Comparison of ENCODE assay signal across 8 cellular contexts in the genomic region with DNA sequence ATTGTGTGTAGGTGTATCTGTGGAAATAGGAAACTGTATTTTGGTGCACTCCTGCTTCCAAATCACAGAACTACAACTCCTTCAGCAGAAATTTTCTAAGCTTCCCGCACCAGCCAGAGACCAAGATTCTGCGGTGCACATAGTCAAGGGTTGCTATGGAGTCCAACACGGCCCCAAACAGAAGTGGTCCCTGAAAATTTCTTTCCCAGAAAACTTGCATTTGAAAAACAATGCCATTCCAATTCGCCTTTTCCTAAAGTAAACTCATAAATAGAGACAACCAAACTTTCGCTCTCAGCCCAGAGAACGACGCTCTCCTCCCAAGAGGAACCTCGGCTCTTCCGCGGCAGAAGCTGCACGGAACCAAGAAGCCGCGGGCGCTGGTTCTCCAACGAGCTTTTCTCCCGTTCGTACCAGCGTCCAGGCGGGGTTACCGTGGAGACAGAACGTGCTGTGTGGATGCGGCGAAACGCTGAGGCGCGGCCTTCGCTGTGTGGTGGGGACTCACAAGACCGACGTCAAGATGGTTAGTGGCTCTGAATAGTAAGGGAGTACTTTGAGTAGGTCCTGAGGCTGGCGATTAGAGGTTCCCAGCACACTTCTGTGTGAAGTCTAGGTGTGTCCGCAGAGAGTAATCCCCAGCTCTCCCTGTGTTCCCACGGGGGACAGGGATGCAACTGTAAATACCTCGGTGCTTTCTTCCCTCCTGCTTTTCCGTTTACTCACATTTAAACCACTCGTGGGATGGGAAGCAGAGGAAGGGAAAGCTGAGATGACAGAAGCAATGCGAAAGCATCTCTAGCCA. TPM values are rescaled to one million over a fixed set of nuclear protein-coding genes. Genes with fewer than 3 reads are reported as not detected.
A peak's percentile ranks its signal among the peaks of the same experiment; 100 is the strongest.
DNase-seq lines count a peak whose midpoint lies in the region; TF ChIP-seq lines count a peak whose summit lies in the region.

No MANE protein-coding gene starts in this region.

- H3K36me3 ChIP-seq in H7 (replicated peaks; ENCODE audit: control insufficient read depth, insufficient read depth, low read length) (no peaks in the 10 kb centered on the region), neural progenitor cell (no peaks in the 10 kb centered on the region), stomach (peaks cover 0 to 19% (median 6%) of the 10 kb centered on the region in 4 donors)

- 1 to 3% (median 1%) methylated on average over 35 to 36 of the region's 36 CpGs for WGBS in stomach, 5 donors

- no peaks in the 10 kb centered on the region for H3F3A ChIP-seq in neural progenitor cell (ENCODE audit: low read depth)

- H3K27me3 ChIP-seq in H7 (ENCODE audit: control insufficient read depth, insufficient read depth, low read length) = no peaks in the 10 kb centered on the region
- H3K27me3 ChIP-seq in neural progenitor cell = peaks cover 28% of the 10 kb centered on the region
- H3K27me3 ChIP-seq in stomach = no peaks in the 10 kb centered on the region

- peaks cover 2% of the 10 kb centered on the region for H3K27me3 Mint-ChIP-seq in neural progenitor cell (ENCODE audit: insufficient read depth, low read depth)

- H3K9ac ChIP-seq in neural progenitor cell = no peak overlapping the region

- peaks cover 11% of the 10 kb centered on the region for H3K4me1 Mint-ChIP-seq in neural progenitor cell

- intact Hi-C loops in stomach (cut with DNase I; ENCODE audit: low total_unique reads) = no loop called here

- H3K4me2 ChIP-seq in neural progenitor cell = peak overlapping the region; percentile 85

- H3K9me3 ChIP-seq in neural progenitor cell (ENCODE audit: low read depth) (no peaks in the 10 kb centered on the region), stomach (no peaks in the 10 kb centered on the region)

- TF ChIP-seq CTCF in neural progenitor cell (IDR thresholded peaks at IDR 0.05) (no peak), stomach (IDR thresholded peaks at IDR 0.05) (peak in 1 of 7 experiments; percentile 4)

- peak overlapping the region; percentile 97 for H2AFZ ChIP-seq in neural progenitor cell (replicated peaks)

- TF ChIP-seq EP300 in stomach (IDR thresholded peaks at IDR 0.05) = no peak

- no peak for TF ChIP-seq POLR2A in stomach (IDR thresholded peaks at IDR 0.05)

- H3K4me1 ChIP-seq in neural progenitor cell = peaks cover 5% of the 10 kb centered on the region
- peaks cover 10 to 24% (median 13%) of the 10 kb centered on the region in 4 donors for H3K4me1 ChIP-seq in stomach

- no peaks in the 10 kb centered on the region for H3K79me2 ChIP-seq in neural progenitor cell (ENCODE audit: low read depth)

- DNase-seq in G401 (ENCODE audit: low spot score) = peak; percentile 90
- peak; percentile 68 for DNase-seq in H7
- peak; percentile 89 for DNase-seq in M059J (ENCODE audit: low read depth)
- DNase-seq in SIG-M5 (lab: John Stamatoyannopoulos, UW) = peak; percentile 24
- peak; percentile 79 for DNase-seq in activated gamma-delta T cell treated with anti-CD3 and anti-CD28 coated beads, Interleukin-2, amount 50 U/mL, for 16 hours (ENCODE audit: low read depth)
- peak; percentile 86 for DNase-seq in foreskin melanocyte
- DNase-seq in neural progenitor cell (ENCODE audit: low spot score) = peak; percentile 89
- DNase-seq in stomach = peak; percentile 88

- H3K27ac ChIP-seq in neural progenitor cell = no peak overlapping the region
- peak overlapping the region; percentile 6 to 78 (median 68) for H3K27ac ChIP-seq in stomach

- H3K36me3 Mint-ChIP-seq in neural progenitor cell = peaks cover 1% of the 10 kb centered on the region

- peak overlapping the region; percentile 80 for H3K27ac Mint-ChIP-seq in neural progenitor cell

- in situ Hi-C loops in G401 (cut with HindIII; ENCODE audit: low sequenced_read_pairs) = no loop called here

- peak overlapping the region; percentile 50 for H3K4me3 ChIP-seq in H7 (ENCODE audit: insufficient read depth, low read depth, low read length)
- peak overlapping the region; percentile 64 for H3K4me3 ChIP-seq in neural progenitor cell
- H3K4me3 ChIP-seq in stomach = peak overlapping the region; percentile 48 to 64 (median 60)

- no peaks in the 10 kb centered on the region for H3K9me3 Mint-ChIP-seq in neural progenitor cell

- H3K4me3 Mint-ChIP-seq in neural progenitor cell = peak overlapping the region; percentile 91

- H4K20me1 ChIP-seq in neural progenitor cell (ENCODE audit: low read depth) = no peaks in the 10 kb centered on the region

RNA-seq across cellular contexts. Expression of gene ZC3HAV1, which starts 24.0 kb away (rescaled TPM):
- 8.9 and 14.3 TPM in 2 replicates for total RNA-seq in G401 (2014; rRNA removed; shearing (Covaris generic))
- 27.1 and 30.9 TPM in 2 replicates for total RNA-seq in H7 (2014; rRNA removed; shearing (Covaris generic))
- total RNA-seq in M059J (2014; rRNA removed; shearing (Covaris generic)) = 51.3 and 73.1 TPM in 2 replicates
- 9.7 and 11.0 TPM in 2 replicates for total RNA-seq in neural progenitor cell (ENCODE audit: low replicate concordance)
- total RNA-seq in stomach = 10 to 100 TPM in 4 of 5 donors, 1 to 10 TPM in 1; 7.6 to 34.3 (median 20.3) TPM
- 1 to 10 TPM; 5.5 to 7.0 (median 5.7) TPM for polyA plus RNA-seq in stomach

Comparison
In these comparisons a context has a peak if more than half of its experiments do, and no peak if none do; other contexts are left out.
1. DNase-seq: peak in every context shown above with its lines; median percentile 90 in G401; 89 in M059J; 89 in neural progenitor cell; 88 in stomach; 86 in foreskin melanocyte; 79 in activated gamma-delta T cell treated with anti-CD3 and anti-CD28 coated beads, Interleukin-2, amount 50 U/mL, for 16 hours; 68 in H7; 24 in SIG-M5.